3 cellular contexts compared by ENCODE assay signal in genomic region chr9:9938432-9938831, GRCh38.
"Had no signal": no experiment of that assay in that cellular context is flagged by ENCODE, and none has a peak within 500 bp of the region (broad histone marks: within the 10 kb centered on the region; RNA-seq: fewer than 3 reads in every experiment).

No MANE protein-coding gene starts in this region.

- ATAC-seq: GM12878 had no signal

- H3K4me3 ChIP-seq: GM12878 had no signal

- DNase-seq: GDM1, GF-D8 had no signal
